12 cellular contexts compared by ENCODE assay signal in the genomic region with DNA sequence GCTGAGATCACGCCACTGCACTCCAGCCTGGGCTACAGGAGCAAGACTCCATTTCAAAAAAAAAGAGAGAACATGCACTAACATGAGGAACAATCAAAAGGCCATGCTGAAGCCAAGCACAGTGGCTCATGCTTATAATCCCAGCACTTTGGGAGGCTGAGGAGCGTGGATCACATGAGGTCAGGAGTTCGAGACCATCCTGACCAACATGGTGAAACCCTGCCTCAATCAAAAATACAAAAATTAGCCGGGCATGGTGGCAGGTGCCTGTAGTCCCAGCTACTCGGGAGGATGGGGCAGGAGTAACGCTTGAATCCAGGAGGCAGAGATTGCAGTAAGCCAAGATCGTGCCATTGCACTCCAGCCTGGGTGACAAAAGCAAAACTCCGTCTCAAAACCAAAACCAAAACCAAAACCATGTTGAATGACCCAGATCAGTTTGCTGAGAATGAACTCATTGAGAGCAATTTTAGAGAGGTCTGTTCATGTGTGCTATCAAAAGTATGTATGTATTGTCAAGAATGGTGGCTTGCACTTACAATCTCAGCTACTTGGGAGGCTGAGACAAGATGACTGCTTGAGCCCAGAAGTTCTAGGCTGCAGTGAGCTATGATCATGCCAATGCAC. TPM values are rescaled to one million over a fixed set of nuclear protein-coding genes. Genes with fewer than 3 reads are reported as not detected.
DNase-seq lines count a peak whose midpoint lies in the region; ATAC-seq, FAIRE-seq and TF ChIP-seq lines count a peak whose summit lies in the region.
"Had no signal": no experiment of that assay in that cellular context is flagged by ENCODE, and none has a peak within 500 bp of the region (broad histone marks: within the 10 kb centered on the region; RNA-seq: fewer than 3 reads in every experiment).

No MANE protein-coding gene starts in this region.

- ATAC-seq in activated naive CD8-positive, alpha-beta T cell treated with anti-CD3 and anti-CD28 coated beads, Interleukin-2, amount 50 U/mL, for 24 hours = peak; percentile 12
- ATAC-seq in GM18520 (IDR thresholded peaks at IDR 0.05; ENCODE audit: unreplicated experiment) = no peak

- peak overlapping the region; percentile 32 for H3K4me3 Mint-ChIP-seq in activated naive CD8-positive, alpha-beta T cell treated with anti-CD3 and anti-CD28 coated beads, Interleukin-2, amount 50 U/mL, for 24 hours
- H3K4me3 Mint-ChIP-seq in nephron progenitor cell (no peak overlapping the region), endothelial cell (ENCODE audit: unreplicated experiment) (no peak overlapping the region)

- no peaks in the 10 kb centered on the region for H3K27me3 Mint-ChIP-seq in activated naive CD8-positive, alpha-beta T cell treated with anti-CD3 and anti-CD28 coated beads, Interleukin-2, amount 50 U/mL, for 24 hours
- H3K27me3 Mint-ChIP-seq in nephron progenitor cell (ENCODE audit: low read depth, poor library complexity) = no peaks in the 10 kb centered on the region
- peaks cover 3% of the 10 kb centered on the region for H3K27me3 Mint-ChIP-seq in endothelial cell (ENCODE audit: unreplicated experiment)

- no peak overlapping the region; the same call in 1 of the 2 replicates for H3K9ac ChIP-seq in KMS-11

- peaks cover 60% of the 10 kb centered on the region for H3K4me1 Mint-ChIP-seq in activated naive CD8-positive, alpha-beta T cell treated with anti-CD3 and anti-CD28 coated beads, Interleukin-2, amount 50 U/mL, for 24 hours
- peaks cover 10% of the 10 kb centered on the region for H3K4me1 Mint-ChIP-seq in nephron progenitor cell
- H3K4me1 Mint-ChIP-seq in endothelial cell (ENCODE audit: unreplicated experiment) = no peaks in the 10 kb centered on the region

- H3K4me3 ChIP-seq in KMS-11 (IDR thresholded peaks at IDR 0.05; ENCODE audit: insufficient read depth, low read depth, low read length) = no peak overlapping the region
- H3K4me3 ChIP-seq: thyroid gland had no signal

- peak; percentile 76 for FAIRE-seq in GM12891 (lab: Jason Lieb, UNC)

- H3K36me3 ChIP-seq in KMS-11 (ENCODE audit: insufficient read depth) = no peaks in the 10 kb centered on the region
- H3K36me3 ChIP-seq: thyroid gland had no signal

- DNase-seq in GM12891 (ENCODE audit: insufficient read length, low spot score) (no peak), nephron progenitor cell (no peak), medulla oblongata (ENCODE audit: extremely low spot score) (no peak), NCI-H1417 treated with DMSO at 0.1 percent for 48 hours (lab: John Stamatoyannopoulos, UW) (no peak), endothelial cell (ENCODE audit: low spot score) (no peak)
- no peak for DNase-seq in activated naive CD8-positive, alpha-beta T cell treated with anti-CD3 and anti-CD28 coated beads, Interleukin-2, amount 50 U/mL, for 24 hours
- DNase-seq: effector CD4-positive, alpha-beta T cell; SIG-M5; stimulated activated CD4-positive, alpha-beta T cell treated with anti-CD3 and anti-CD28 coated beads, Interleukin-2, amount 100 ng/mL, for 48 hours; thyroid gland had no signal

- H3K27me3 ChIP-seq in KMS-11 (ENCODE audit: insufficient read depth, low read depth) = no peaks in the 10 kb centered on the region
- H3K27me3 ChIP-seq: thyroid gland had no signal

- H3K4me2 ChIP-seq in KMS-11 = peak overlapping the region; percentile 68

- H3K9me3 Mint-ChIP-seq in activated naive CD8-positive, alpha-beta T cell treated with anti-CD3 and anti-CD28 coated beads, Interleukin-2, amount 50 U/mL, for 24 hours = no peaks in the 10 kb centered on the region
- no peaks in the 10 kb centered on the region for H3K9me3 Mint-ChIP-seq in nephron progenitor cell
- no peaks in the 10 kb centered on the region for H3K9me3 Mint-ChIP-seq in endothelial cell (ENCODE audit: unreplicated experiment)

- peaks cover 28% of the 10 kb centered on the region for H3K4me1 ChIP-seq in KMS-11 (ENCODE audit: low read depth, poor library complexity, severe bottlenecking)

- no peak overlapping the region for H2AFZ ChIP-seq in KMS-11 (ENCODE audit: low read depth)

- TF ChIP-seq POLR2A in GM12891 (IDR thresholded peaks at IDR 0.05; ENCODE audit: low read depth, low read length) = no peak

- peaks cover 27% of the 10 kb centered on the region for H3K36me3 Mint-ChIP-seq in activated naive CD8-positive, alpha-beta T cell treated with anti-CD3 and anti-CD28 coated beads, Interleukin-2, amount 50 U/mL, for 24 hours (ENCODE audit: low read depth)
- peaks cover 38% of the 10 kb centered on the region for H3K36me3 Mint-ChIP-seq in nephron progenitor cell (ENCODE audit: low read depth)
- peaks cover 2% of the 10 kb centered on the region for H3K36me3 Mint-ChIP-seq in endothelial cell (ENCODE audit: low read depth, unreplicated experiment)

- no peaks in the 10 kb centered on the region for H4K20me1 ChIP-seq in KMS-11 (ENCODE audit: insufficient read depth)

- no peak for TF ChIP-seq CTCF in KMS-11 (conservative IDR thresholded peaks at IDR 0.05; ENCODE audit: low read depth, low read length)
- no peak for TF ChIP-seq CTCF in nephron progenitor cell (IDR thresholded peaks at IDR 0.05)
- no peak for TF ChIP-seq CTCF in endothelial cell (IDR thresholded peaks at IDR 0.05; ENCODE audit: unreplicated experiment)

- peak overlapping the region; percentile 46 for H3K27ac ChIP-seq in KMS-11

- H3K27ac Mint-ChIP-seq in activated naive CD8-positive, alpha-beta T cell treated with anti-CD3 and anti-CD28 coated beads, Interleukin-2, amount 50 U/mL, for 24 hours = peak overlapping the region; percentile 57
- peak overlapping the region; percentile 83 for H3K27ac Mint-ChIP-seq in nephron progenitor cell
- H3K27ac Mint-ChIP-seq in endothelial cell (ENCODE audit: unreplicated experiment) = no peak overlapping the region

- peaks cover 74% of the 10 kb centered on the region for H3K79me2 ChIP-seq in KMS-11 (ENCODE audit: insufficient read depth, low read depth)

TF ChIP-seq in GM12891, 5 proteins besides CTCF, POLR2A, EP300 and RAD21:
- TF ChIP-seq TAF1 (IDR thresholded peaks at IDR 0.05; ENCODE audit: low read depth, low read length) (no peak), POU2F2 (IDR thresholded peaks at IDR 0.05; ENCODE audit: low read depth, low read length) (no peak), PAX5 (IDR thresholded peaks at IDR 0.05; ENCODE audit: insufficient read depth, low read length, severe bottlenecking) (no peak), SPI1 (IDR thresholded peaks at IDR 0.05; ENCODE audit: low read depth, low read length) (no peak), POLR2AphosphoS5 (IDR thresholded peaks at IDR 0.05; ENCODE audit: low read depth, low read length) (no peak)

RNA-seq across cellular contexts. Expression of gene PDS5A, which starts 44.8 kb away (rescaled TPM):
- polyA plus RNA-seq in GM12891 (2012; ENCODE audit: low read depth, missing spikeins) = 23.5 TPM
- total RNA-seq in endothelial cell (ENCODE audit: unreplicated experiment) = 57.1 TPM
